Comparison of ENCODE assay signal across 19 cellular contexts in the genomic region with DNA sequence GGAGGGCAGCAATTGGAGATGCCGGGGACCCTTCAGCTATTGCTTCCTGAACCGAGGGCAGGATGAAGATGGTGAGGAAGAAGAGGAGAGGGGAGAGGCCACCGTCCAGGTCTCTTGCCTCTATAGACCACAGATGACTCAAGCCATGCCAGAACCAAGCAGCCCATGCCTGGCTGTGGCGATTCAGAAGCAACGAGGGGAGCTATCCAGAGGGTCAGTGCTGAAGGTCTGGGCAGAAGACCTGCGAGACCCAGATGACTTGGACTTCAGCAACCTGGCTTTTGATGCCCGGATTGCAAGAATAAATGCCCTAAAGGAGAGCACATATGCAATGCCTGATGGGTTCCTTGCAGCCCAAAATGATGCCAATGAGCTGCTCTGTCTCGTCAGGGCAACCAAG.
A peak's percentile ranks its signal among the peaks of the same experiment; 100 is the strongest.
DNase-seq lines count a peak whose midpoint lies in the region; ATAC-seq and TF ChIP-seq lines count a peak whose summit lies in the region.
"Had no signal": no experiment of that assay in that cellular context is flagged by ENCODE, and none has a peak within 500 bp of the region (broad histone marks: within the 10 kb centered on the region; RNA-seq: fewer than 3 reads in every experiment).

No MANE protein-coding gene starts in this region.

- H3K9ac ChIP-seq in mesendoderm (ENCODE audit: low read length), result no peak overlapping the region

- DNase-seq in Daoy (ENCODE audit: low read depth) (peak; percentile 3), astrocyte of the hippocampus (ENCODE audit: low read depth, low spot score) (peak; percentile 22), mesendoderm (peak; percentile 34), AG08395 (ENCODE audit: low spot score) (no peak)
- DNase-seq: activated CD4-positive, alpha-beta T cell treated with anti-CD3 and anti-CD28 coated beads, Interleukin-2, amount 10 ng/mL, durations not matched to agents 24 days and 14 days; activated CD8-positive, alpha-beta memory T cell treated with anti-CD3 and anti-CD28 coated beads, Interleukin-2, amount 50 U/mL, for 48 hours; activated naive CD4-positive, alpha-beta T cell; aorta; BE2C; foreskin fibroblast; left lung; MM.1S; NCI-H2029; ovary had no signal

- no peak overlapping the region for H3K4ac ChIP-seq in mesendoderm (ENCODE audit: low read depth, low read length)

- H3K79me1 ChIP-seq in mesendoderm (ENCODE audit: low read length), result no peaks in the 10 kb centered on the region

- no peaks in the 10 kb centered on the region for H3K36me3 ChIP-seq in mesendoderm (ENCODE audit: control insufficient read depth, insufficient read depth, low read length)
- H3K36me3 ChIP-seq: BE2C, left lung, ovary had no signal

- TF ChIP-seq RAD21 in Ishikawa (IDR thresholded peaks at IDR 0.05; ENCODE audit: low read depth), result no peak

- no CpG with 5 or more reads among the region's 8 CpGs for WGBS in mesendoderm (ENCODE audit: extremely low coverage, insufficient coverage, low lambda C conversion rate)

- no peak for TF ChIP-seq EP300 in Ishikawa (IDR thresholded peaks at IDR 0.05; ENCODE audit: borderline replicate concordance)

- H3K4me3 ChIP-seq in mesendoderm (ENCODE audit: low read length), result no peak overlapping the region
- H3K4me3 ChIP-seq: left lung, ovary, smooth muscle cell had no signal

- H3K27ac ChIP-seq in mesendoderm (ENCODE audit: low read depth, low read length), result no peak overlapping the region
- H3K27ac ChIP-seq: left lung, ovary had no signal

- no peak overlapping the region for H4K8ac ChIP-seq in mesendoderm (ENCODE audit: low read depth, low read length)

- H3K23ac ChIP-seq in mesendoderm (ENCODE audit: low read length), result no peak overlapping the region

- H3K56ac ChIP-seq in mesendoderm (ENCODE audit: low read length), result no peak overlapping the region

- H3K18ac ChIP-seq in mesendoderm (ENCODE audit: low read length), result no peak overlapping the region

- ATAC-seq in GM21576 (IDR thresholded peaks at IDR 0.05; ENCODE audit: unreplicated experiment) (no peak), GM19395 (IDR thresholded peaks at IDR 0.05; ENCODE audit: unreplicated experiment) (no peak), HG03378 (IDR thresholded peaks at IDR 0.05; ENCODE audit: unreplicated experiment) (no peak)
- ATAC-seq: left lung had no signal

- H2BK5ac ChIP-seq in mesendoderm (ENCODE audit: low read length), result no peak overlapping the region

- no peaks in the 10 kb centered on the region for H3K4me1 ChIP-seq in mesendoderm (ENCODE audit: control insufficient read depth, low read depth, low read length)
- H3K4me1 ChIP-seq: BE2C, left lung had no signal

- no peaks in the 10 kb centered on the region for H3K79me2 ChIP-seq in mesendoderm (ENCODE audit: control insufficient read depth, insufficient read depth, low read length)

- H3K4me2 ChIP-seq in mesendoderm (ENCODE audit: low read length), result no peak overlapping the region
- H3K4me2 ChIP-seq: smooth muscle cell had no signal

- no peaks in the 10 kb centered on the region for H3K27me3 ChIP-seq in mesendoderm (ENCODE audit: insufficient read depth, low read length, poor library complexity)
- H3K27me3 ChIP-seq: left lung, ovary had no signal

- H2BK15ac ChIP-seq in mesendoderm (replicated peaks; ENCODE audit: low read depth), result no peak overlapping the region

- no peak overlapping the region for H2AK5ac ChIP-seq in mesendoderm (ENCODE audit: low read length)

- no peak overlapping the region for H4K5ac ChIP-seq in mesendoderm (ENCODE audit: low read length)

- no peak overlapping the region for H2BK120ac ChIP-seq in mesendoderm (ENCODE audit: low read depth, low read length)

TF ChIP-seq in Ishikawa, 13 proteins besides CTCF, POLR2A, EP300 and RAD21:
- TF ChIP-seq MAX (IDR thresholded peaks at IDR 0.05) (no peak), CREB1 (IDR thresholded peaks at IDR 0.05; ENCODE audit: low read depth) (no peak), TEAD4 (IDR thresholded peaks at IDR 0.05) (no peak), REST (IDR thresholded peaks at IDR 0.05; ENCODE audit: low read depth) (peak; percentile 84), ZBTB7A (IDR thresholded peaks at IDR 0.05; ENCODE audit: low read depth) (no peak), TCF12 (IDR thresholded peaks at IDR 0.05; ENCODE audit: low read depth) (no peak)
